22 cellular contexts compared by ENCODE assay signal in genomic region chr14:97704316-97704715, GRCh38.
DNase-seq lines count a peak whose midpoint lies in the region; ATAC-seq and TF ChIP-seq lines count a peak whose summit lies in the region.
"Had no signal": no experiment of that assay in that cellular context is flagged by ENCODE, and none has a peak within 500 bp of the region (broad histone marks: within the 10 kb centered on the region; RNA-seq: fewer than 3 reads in every experiment).

No MANE protein-coding gene starts in this region.

- H3K18ac ChIP-seq in H9 (ENCODE audit: insufficient read length, low read depth, low read length) (no peak overlapping the region), mesendoderm (ENCODE audit: low read length) (no peak overlapping the region)

- H3K56ac ChIP-seq in H9 (ENCODE audit: insufficient read length, low read depth, low read length): no peak overlapping the region
- no peak overlapping the region for H3K56ac ChIP-seq in mesendoderm (ENCODE audit: low read length)

- H2AFZ ChIP-seq in H9 (ENCODE audit: low read length): no peak overlapping the region

- peaks cover 2% of the 10 kb centered on the region for H3K9me3 Mint-ChIP-seq in CD4-positive, alpha-beta T cell
- peaks cover 11 to 14% of the 10 kb centered on the region in 2 experiments for H3K9me3 Mint-ChIP-seq in H9
- peaks cover 1% of the 10 kb centered on the region for H3K9me3 Mint-ChIP-seq in activated CD8-positive, alpha-beta T cell treated with anti-CD3 and anti-CD28 coated beads, Interleukin-2, amount 10 ng/mL, durations not matched to agents 7 days and 5 days (ENCODE audit: insufficient read depth)

- H3K4me2 ChIP-seq in H9 (ENCODE audit: insufficient read depth, insufficient read length, low read length): no peak overlapping the region
- no peak overlapping the region for H3K4me2 ChIP-seq in mesendoderm (ENCODE audit: low read length)

- H3K27me3 Mint-ChIP-seq in CD4-positive, alpha-beta T cell: no peaks in the 10 kb centered on the region
- H3K27me3 Mint-ChIP-seq in H9 (ENCODE audit: low read depth): peaks cover 3% of the 10 kb centered on the region
- no peaks in the 10 kb centered on the region for H3K27me3 Mint-ChIP-seq in activated CD8-positive, alpha-beta T cell treated with anti-CD3 and anti-CD28 coated beads, Interleukin-2, amount 10 ng/mL, durations not matched to agents 7 days and 5 days (ENCODE audit: low read depth)

- no peak overlapping the region for H3T11ph ChIP-seq in H9 (ENCODE audit: low read length)

- H3K9ac ChIP-seq in H9 (ENCODE audit: extremely low read depth, insufficient read length, low read length): no peak overlapping the region
- no peak overlapping the region for H3K9ac ChIP-seq in mesendoderm (ENCODE audit: low read length)

- ATAC-seq in CD4-positive, alpha-beta T cell (ENCODE audit: poor library complexity): no peak
- peak; percentile 17 for ATAC-seq in activated CD8-positive, alpha-beta T cell treated with anti-CD3 and anti-CD28 coated beads, Interleukin-2, amount 10 ng/mL, durations not matched to agents 7 days and 5 days
- ATAC-seq in right cardiac atrium: no peak
- ATAC-seq: gastroesophageal sphincter, HCT116, left colon, sciatic nerve had no signal

- DNase-seq in CD4-positive, alpha-beta T cell: no peak
- DNase-seq in H9: no peak
- DNase-seq in activated CD8-positive, alpha-beta T cell treated with anti-CD3 and anti-CD28 coated beads, Interleukin-2, amount 10 ng/mL, durations not matched to agents 7 days and 5 days: no peak
- no peak for DNase-seq in mesendoderm
- no peak for DNase-seq in HPDE6-E6E7 (ENCODE audit: extremely low spot score)
- no peak for DNase-seq in right cardiac atrium
- no peak for DNase-seq in superior temporal gyrus (ENCODE audit: extremely low spot score)
- no peak for DNase-seq in occipital lobe (lab: John Stamatoyannopoulos, UW)
- DNase-seq: activated CD8-positive, alpha-beta memory T cell treated with anti-CD3 and anti-CD28 coated beads for 24 hours; activated naive CD4-positive, alpha-beta T cell treated with Interleukin-2 at 50 U/mL for 16 hours; dorsolateral prefrontal cortex; IMR-90; left colon; NCI-H2029 treated with DMSO at 0.1 percent for 48 hours; NCI-H510A treated with DMSO at 0.1 percent for 48 hours; stimulated activated CD4-positive, alpha-beta T cell treated with anti-CD3 and anti-CD28 coated beads, Interleukin-1b, Interleukin-23, amount 100 ng/mL, for 48 hours; SW 1271 had no signal

- H2BK5ac ChIP-seq in H9 (ENCODE audit: insufficient read length, low read length) (no peak overlapping the region), mesendoderm (ENCODE audit: low read length) (no peak overlapping the region)

- H4K8ac ChIP-seq in H9 (replicated peaks; ENCODE audit: insufficient read length, low read depth, low read length): no peak overlapping the region
- H4K8ac ChIP-seq in mesendoderm (ENCODE audit: low read depth, low read length): no peak overlapping the region

- H3K23me2 ChIP-seq in H9 (ENCODE audit: insufficient read length, low read depth, low read length, poor library complexity, severe bottlenecking): no peaks in the 10 kb centered on the region

- no peak overlapping the region for H2BK12ac ChIP-seq in H9 (ENCODE audit: insufficient read length, low read depth, low read length)

- H3K4me1 ChIP-seq in H9 (ENCODE audit: insufficient read depth, low read length) (no peaks in the 10 kb centered on the region), mesendoderm (ENCODE audit: control insufficient read depth, low read depth, low read length) (no peaks in the 10 kb centered on the region), right cardiac atrium (ENCODE audit: control insufficient read depth, insufficient read depth, low read length) (no peaks in the 10 kb centered on the region)
- H3K4me1 ChIP-seq: gastroesophageal sphincter, suprapubic skin had no signal

- CTCF ChIA-PET in CD4-positive, alpha-beta T cell (lab: Charles Lee): no interaction called here
- CTCF ChIA-PET in activated CD8-positive, alpha-beta T cell treated with anti-CD3 and anti-CD28 coated beads, Interleukin-2, amount 10 ng/mL, durations not matched to agents 7 days and 5 days (lab: Charles Lee): interaction anchor here (0.9 to 1.7 kb wide), 4 partner anchors 16 to 70 kb away, joined by 3 to 5 read pairs (median 4); no protein-coding TSS in a partner anchor

- H3K79me1 ChIP-seq in H9 (ENCODE audit: insufficient read depth, low read depth, low read length, poor library complexity, severe bottlenecking): no peaks in the 10 kb centered on the region
- H3K79me1 ChIP-seq in mesendoderm (ENCODE audit: low read length): no peaks in the 10 kb centered on the region

- intact Hi-C loops in CD4-positive, alpha-beta T cell (cut with DNase I, micrococcal nuclease): loop anchor here in 1 of 2 experiments (5.0 to 10.0 kb wide), 2 partner anchors 270 to 403 kb away; no protein-coding TSS in a partner anchor
- intact Hi-C loops in right cardiac atrium (cut with DNase I): no loop called here

- H4K91ac ChIP-seq in H9 (ENCODE audit: insufficient read length, low read depth, low read length): no peak overlapping the region

- H3K27ac ChIP-seq in CD4-positive, alpha-beta T cell (ENCODE audit: low read depth, low read length): no peak overlapping the region
- H3K27ac ChIP-seq in H9 (ENCODE audit: insufficient read length, low read depth, low read length) (peak overlapping the region; percentile 16), mesendoderm (ENCODE audit: low read depth, low read length) (no peak overlapping the region), right cardiac atrium (ENCODE audit: low read length) (no peak overlapping the region)
- H3K27ac ChIP-seq: dorsolateral prefrontal cortex, gastroesophageal sphincter, suprapubic skin had no signal

- no peaks in the 10 kb centered on the region for H4K20me1 ChIP-seq in H9 (ENCODE audit: control insufficient read depth, insufficient read depth, insufficient read length)

- TF ChIP-seq CTCF in CD4-positive, alpha-beta T cell (IDR thresholded peaks at IDR 0.05): no peak
- TF ChIP-seq CTCF in H9 (conservative IDR thresholded peaks at IDR 0.05): no peak

- H3K79me2 ChIP-seq in H9 (ENCODE audit: insufficient read depth, low read length) (no peaks in the 10 kb centered on the region), mesendoderm (ENCODE audit: control insufficient read depth, insufficient read depth, low read length) (no peaks in the 10 kb centered on the region)

- H3K4me3 Mint-ChIP-seq in CD4-positive, alpha-beta T cell: peak overlapping the region; percentile 62
- no peak overlapping the region for H3K4me3 Mint-ChIP-seq in H9
- H3K4me3 Mint-ChIP-seq in activated CD8-positive, alpha-beta T cell treated with anti-CD3 and anti-CD28 coated beads, Interleukin-2, amount 10 ng/mL, durations not matched to agents 7 days and 5 days: peak overlapping the region; percentile 5
- H3K4me3 Mint-ChIP-seq: brain had no signal

- H2AK5ac ChIP-seq in H9 (ENCODE audit: insufficient read length, low read length) (no peak overlapping the region), mesendoderm (ENCODE audit: low read length) (no peak overlapping the region)

- no CpG with 5 or more reads among the region's 1 CpG for WGBS in H9 (ENCODE audit: extremely low coverage, insufficient read length, low lambda C conversion rate)
- no CpG with 5 or more reads among the region's 1 CpG for WGBS in mesendoderm (ENCODE audit: extremely low coverage, insufficient coverage, low lambda C conversion rate)
- 95% methylated on average over 1 of the region's 1 CpG for WGBS in right cardiac atrium

- no peaks in the 10 kb centered on the region for H3K27me3 ChIP-seq in CD4-positive, alpha-beta T cell (ENCODE audit: control insufficient read depth, insufficient read depth, low read length)
- H3K27me3 ChIP-seq in H9 (ENCODE audit: insufficient read depth, low read length) (no peaks in the 10 kb centered on the region), mesendoderm (ENCODE audit: insufficient read depth, low read length, poor library complexity) (no peaks in the 10 kb centered on the region), right cardiac atrium (ENCODE audit: control insufficient read depth, insufficient read depth) (no peaks in the 10 kb centered on the region)
- H3K27me3 ChIP-seq: suprapubic skin had no signal

- H3K9me3 ChIP-seq in CD4-positive, alpha-beta T cell (ENCODE audit: control insufficient read depth, low read length): no peaks in the 10 kb centered on the region
- no peaks in the 10 kb centered on the region for H3K9me3 ChIP-seq in H9 (ENCODE audit: control insufficient read depth, low read depth, low read length)
- no peaks in the 10 kb centered on the region for H3K9me3 ChIP-seq in right cardiac atrium (ENCODE audit: control insufficient read depth, low read length)
- H3K9me3 ChIP-seq: suprapubic skin had no signal

- H3K4ac ChIP-seq in H9 (ENCODE audit: low read depth, low read length): no peak overlapping the region
- H3K4ac ChIP-seq in mesendoderm (ENCODE audit: low read depth, low read length): no peak overlapping the region

- H3K36me3 ChIP-seq in mesendoderm (ENCODE audit: control insufficient read depth, insufficient read depth, low read length): no peaks in the 10 kb centered on the region
- H3K36me3 ChIP-seq: gastroesophageal sphincter, suprapubic skin had no signal

- H2BK120ac ChIP-seq in H9 (ENCODE audit: low read depth, low read length, poor library complexity, severe bottlenecking) (no peak overlapping the region), mesendoderm (ENCODE audit: low read depth, low read length) (peak overlapping the region; percentile 15)

- H4K5ac ChIP-seq in H9 (ENCODE audit: insufficient read length, low read depth, low read length) (no peak overlapping the region), mesendoderm (ENCODE audit: low read length) (no peak overlapping the region)

- POLR2A ChIA-PET in CD4-positive, alpha-beta T cell (lab: Charles Lee): interaction anchor here (3.0 kb wide), 1 partner anchor 102 kb away, joined by 12 read pairs; no protein-coding TSS in a partner anchor
- POLR2A ChIA-PET in activated CD8-positive, alpha-beta T cell treated with anti-CD3 and anti-CD28 coated beads, Interleukin-2, amount 10 ng/mL, durations not matched to agents 7 days and 5 days (lab: Charles Lee): interaction anchor here (1.0 to 1.6 kb wide), 2 partner anchors 15 to 20 kb away, joined by 3 read pairs; no protein-coding TSS in a partner anchor

- H3K4me3 ChIP-seq in mesendoderm (ENCODE audit: low read length): no peak overlapping the region
- no peak overlapping the region for H3K4me3 ChIP-seq in right cardiac atrium (ENCODE audit: low read length)
- H3K4me3 ChIP-seq: dorsolateral prefrontal cortex, gastroesophageal sphincter, suprapubic skin had no signal

- H2BK20ac ChIP-seq in H9 (ENCODE audit: low read depth, low read length, poor library complexity, severe bottlenecking): no peak overlapping the region

- peaks cover 87% of the 10 kb centered on the region for H3K4me1 Mint-ChIP-seq in CD4-positive, alpha-beta T cell (ENCODE audit: low read depth)
- peaks cover 16 to 23% of the 10 kb centered on the region in 2 experiments for H3K4me1 Mint-ChIP-seq in H9
- peaks cover 77% of the 10 kb centered on the region for H3K4me1 Mint-ChIP-seq in activated CD8-positive, alpha-beta T cell treated with anti-CD3 and anti-CD28 coated beads, Interleukin-2, amount 10 ng/mL, durations not matched to agents 7 days and 5 days (ENCODE audit: low read depth)
- H3K4me1 Mint-ChIP-seq: brain had no signal

- no peak overlapping the region for H3K14ac ChIP-seq in H9 (ENCODE audit: insufficient read depth, low read length)

- H3K36me3 Mint-ChIP-seq in CD4-positive, alpha-beta T cell (ENCODE audit: low read depth): no peaks in the 10 kb centered on the region
- H3K36me3 Mint-ChIP-seq in H9 (ENCODE audit: insufficient read depth in 1 of 3, low read depth in 3 of 3): peaks cover under 1 to 12% (median 4%) of the 10 kb centered on the region in 3 experiments; a peak in 6 of 7 replicates
- peaks cover 16% of the 10 kb centered on the region for H3K36me3 Mint-ChIP-seq in activated CD8-positive, alpha-beta T cell treated with anti-CD3 and anti-CD28 coated beads, Interleukin-2, amount 10 ng/mL, durations not matched to agents 7 days and 5 days (ENCODE audit: low read depth)
- H3K36me3 Mint-ChIP-seq: brain had no signal

- no peak overlapping the region for H3K23ac ChIP-seq in H9 (ENCODE audit: insufficient read length, low read depth, low read length)
- no peak overlapping the region for H3K23ac ChIP-seq in mesendoderm (ENCODE audit: low read length)

- H2BK15ac ChIP-seq in H9 (ENCODE audit: low read depth, low read length) (no peak overlapping the region), mesendoderm (replicated peaks; ENCODE audit: low read depth) (no peak overlapping the region)

- peak overlapping the region; percentile 71 for H3K27ac Mint-ChIP-seq in CD4-positive, alpha-beta T cell
- H3K27ac Mint-ChIP-seq in H9: peak overlapping the region; percentile 85 to 88 (median 86)
- H3K27ac Mint-ChIP-seq in activated CD8-positive, alpha-beta T cell treated with anti-CD3 and anti-CD28 coated beads, Interleukin-2, amount 10 ng/mL, durations not matched to agents 7 days and 5 days: peak overlapping the region; percentile 75
- H3K27ac Mint-ChIP-seq: brain had no signal

Comparison
In these comparisons a context has a peak if more than half of its experiments do, and no peak if none do; other contexts are left out.
1. H3K4me3 Mint-ChIP-seq: peak in CD4-positive, alpha-beta T cell (single experiment) and activated CD8-positive, alpha-beta T cell treated with anti-CD3 and anti-CD28 coated beads, Interleukin-2, amount 10 ng/mL, durations not matched to agents 7 days and 5 days (single experiment); none in H9 (0 of 2).
2. Peak in every context shown above with its lines, with median percentiles within 50 percentile points of each other: H3K27ac Mint-ChIP-seq.